Comparison of ENCODE assay signal across 13 cellular contexts in genomic region chr12:107200394-107200793, GRCh38.
A peak's percentile ranks its signal among the peaks of the same experiment; 100 is the strongest.
DNase-seq lines count a peak whose midpoint lies in the region; ATAC-seq, FAIRE-seq and TF ChIP-seq lines count a peak whose summit lies in the region.
"Had no signal": no experiment of that assay in that cellular context is flagged by ENCODE, and none has a peak within 500 bp of the region (broad histone marks: within the 10 kb centered on the region; RNA-seq: fewer than 3 reads in every experiment).

No MANE protein-coding gene starts in this region.

- peak; percentile 8 for DNase-seq in stimulated activated CD4-positive, alpha-beta T cell treated with anti-CD3 and anti-CD28 coated beads, Interleukin-1b, Interleukin-23, amount 100 ng/mL, for 48 hours
- no peak for DNase-seq in stimulated activated CD4-positive, alpha-beta T cell treated with anti-CD3 and anti-CD28 coated beads, Interleukin-4, amount 100 ng/mL, for 24 hours
- peak; percentile 57 for DNase-seq in NCI-H2171 treated with DMSO at 0.1 percent for 48 hours (lab: John Stamatoyannopoulos, UW)
- peak; percentile 96 for DNase-seq in bronchial epithelial cell (ENCODE audit: low read depth)
- peak; percentile 50 for DNase-seq in urothelium cell line (ENCODE audit: low spot score)
- no peak for DNase-seq in type B pancreatic cell (ENCODE audit: extremely low spot score, unreplicated experiment)
- no peak for DNase-seq in anterior cingulate cortex (lab: John Stamatoyannopoulos, UW)
- DNase-seq: CD4-positive, alpha-beta T cell; left ventricle myocardium inferior; T-helper 2 cell had no signal

- H3K9me3 Mint-ChIP-seq in type B pancreatic cell, result no peaks in the 10 kb centered on the region
- H3K9me3 Mint-ChIP-seq: CD4-positive, alpha-beta T cell; neural progenitor cell had no signal

- H3K36me3 ChIP-seq in bronchial epithelial cell (ENCODE audit: control insufficient read depth, insufficient read depth, low read length), result no peaks in the 10 kb centered on the region
- H3K36me3 ChIP-seq: left ventricle myocardium inferior, neural progenitor cell had no signal

- no peak overlapping the region for H3K4me3 Mint-ChIP-seq in type B pancreatic cell
- H3K4me3 Mint-ChIP-seq: CD4-positive, alpha-beta T cell; neural progenitor cell had no signal

- H3K27me3 ChIP-seq in bronchial epithelial cell (ENCODE audit: control insufficient read depth, insufficient read depth, low read length), result peaks cover 1% of the 10 kb centered on the region
- H3K27me3 ChIP-seq: neural progenitor cell had no signal

- no peak for TF ChIP-seq CTCF in bronchial epithelial cell (IDR thresholded peaks at IDR 0.05; ENCODE audit: insufficient read depth, low read length, severe bottlenecking)
- no peak for TF ChIP-seq CTCF in type B pancreatic cell (conservative IDR thresholded peaks at IDR 0.05)

- H3K27me3 Mint-ChIP-seq in type B pancreatic cell, result no peaks in the 10 kb centered on the region
- H3K27me3 Mint-ChIP-seq: CD4-positive, alpha-beta T cell had no signal

- no peak overlapping the region for H3K4me3 ChIP-seq in bronchial epithelial cell (ENCODE audit: low read depth, low read length)
- H3K4me3 ChIP-seq: left ventricle myocardium inferior, neural progenitor cell had no signal

- H3K4me1 Mint-ChIP-seq in type B pancreatic cell (ENCODE audit: unreplicated experiment), result no peaks in the 10 kb centered on the region
- H3K4me1 Mint-ChIP-seq: neural progenitor cell had no signal

- no peak overlapping the region for H3K27ac Mint-ChIP-seq in type B pancreatic cell
- H3K27ac Mint-ChIP-seq: CD4-positive, alpha-beta T cell; neural progenitor cell had no signal

- no peaks in the 10 kb centered on the region for H3K36me3 Mint-ChIP-seq in type B pancreatic cell
- H3K36me3 Mint-ChIP-seq: neural progenitor cell had no signal

- no peak for ATAC-seq in HG02763 (IDR thresholded peaks at IDR 0.05; ENCODE audit: unreplicated experiment)

- FAIRE-seq in bronchial epithelial cell (lab: Jason Lieb, UNC) (no peak), urothelium cell line (lab: Jason Lieb, UNC) (no peak)
- FAIRE-seq: frontal cortex had no signal

Comparison
In these comparisons a context has a peak if more than half of its experiments do, and no peak if none do; other contexts are left out.
1. DNase-seq: peak in stimulated activated CD4-positive, alpha-beta T cell treated with anti-CD3 and anti-CD28 coated beads, Interleukin-1b, Interleukin-23, amount 100 ng/mL, for 48 hours (single experiment), NCI-H2171 treated with DMSO at 0.1 percent for 48 hours (single experiment), bronchial epithelial cell (single experiment) and urothelium cell line (single experiment); none in stimulated activated CD4-positive, alpha-beta T cell treated with anti-CD3 and anti-CD28 coated beads, Interleukin-4, amount 100 ng/mL, for 24 hours (single experiment), type B pancreatic cell (single experiment) and anterior cingulate cortex (0 of 58).